Comparison of ENCODE assay signal across 18 cellular contexts in the genomic region with DNA sequence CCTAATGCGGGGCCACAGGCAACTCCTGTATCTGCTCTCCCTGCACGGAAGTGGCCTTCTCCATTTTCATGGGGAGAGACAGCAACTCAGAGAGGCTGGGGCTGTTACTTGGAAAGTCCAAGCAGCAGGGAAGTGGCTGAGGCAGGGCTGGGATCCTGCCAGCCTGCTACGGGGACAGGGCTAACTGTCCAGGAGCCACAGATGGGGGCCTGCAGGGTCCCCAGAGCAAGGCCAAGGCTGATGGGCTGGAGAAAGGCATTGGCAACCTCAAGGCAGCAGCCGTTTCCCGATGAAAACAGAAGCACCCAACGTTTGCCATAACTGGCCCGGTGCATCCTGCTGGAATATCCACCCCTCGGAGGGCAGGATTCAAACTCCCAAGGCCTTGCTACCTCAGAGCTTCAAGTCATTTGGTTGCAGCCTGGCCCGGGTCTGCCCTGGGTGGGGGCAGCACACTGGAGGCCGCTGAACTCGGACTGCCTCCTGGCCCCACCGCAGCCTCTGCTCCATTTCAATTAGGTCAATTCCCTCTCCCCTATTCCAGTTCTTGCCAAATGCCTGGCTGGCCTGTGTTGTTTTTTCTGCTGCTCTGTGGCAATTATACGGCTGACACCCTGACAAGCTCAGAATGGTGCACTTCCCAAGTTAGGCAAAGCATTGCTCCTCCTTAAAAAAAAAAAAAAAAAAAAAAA.
DNase-seq lines count a peak whose midpoint lies in the region; ATAC-seq and TF ChIP-seq lines count a peak whose summit lies in the region.
"Had no signal": no experiment of that assay in that cellular context is flagged by ENCODE, and none has a peak within 500 bp of the region (broad histone marks: within the 10 kb centered on the region; RNA-seq: fewer than 3 reads in every experiment).

No MANE protein-coding gene starts in this region.

- no peak overlapping the region for H3K4me3 ChIP-seq in Peyer's patch
- H3K4me3 ChIP-seq in gastrocnemius medialis: no peak overlapping the region
- H3K4me3 ChIP-seq in OCI-LY7 (ENCODE audit: low read depth, low read length, poor library complexity, severe bottlenecking): no peak overlapping the region
- H3K4me3 ChIP-seq: MG63, upper lobe of left lung had no signal

- TF ChIP-seq CTCF in Peyer's patch (IDR thresholded peaks at IDR 0.05): no peak
- TF ChIP-seq CTCF in gastrocnemius medialis (IDR thresholded peaks at IDR 0.05 in 4 of 5, conservative IDR thresholded peaks at IDR 0.05 in 1 of 5): no peak
- TF ChIP-seq CTCF in OCI-LY7 (conservative IDR thresholded peaks at IDR 0.05; ENCODE audit: low read length): no peak

- no TSS peak for BruUV-seq in OCI-LY7 (replicated peaks; lab: Mats Ljungman, UMichigan)

- DNase-seq in Peyer's patch (peak in 2 of 3 donors; percentile 34 to 45), cerebellum (ENCODE audit: low spot score) (peak; percentile 77), left kidney (ENCODE audit: low read depth, low spot score) (peak; percentile 59), gastrocnemius medialis (no peak), NCI-H1048 (lab: John Stamatoyannopoulos, UW) (no peak), OCI-LY7 (ENCODE audit: low spot score) (no peak)
- DNase-seq in stimulated activated CD4-positive, alpha-beta T cell treated with anti-CD3 and anti-CD28 coated beads, Interleukin-12 subunit alpha, Interleukin-12 subunit beta, amount 100 ng/mL, for 4 hours: no peak
- DNase-seq: activated CD4-positive, alpha-beta T cell treated with anti-CD3 and anti-CD28 coated beads, Interleukin-2, amount 50 U/mL, for 4 hours; activated T-cell treated with anti-CD3 and anti-CD28 coated beads, Interleukin-2, amount 50 U/mL, for 24 hours; DMS53; MG63; NCI-H2107; NCI-H774; stimulated activated naive B cell treated with anti-CD40 and anti-IgM and Interleukin-4, amounts not matched to agents 10 μg/mL and 1 μg/mL and 100 μg/mL, for 72 hours; SW 1271; upper lobe of left lung had no signal

- no peak overlapping the region for H3K4me2 ChIP-seq in OCI-LY7 (ENCODE audit: low read length)

- TF ChIP-seq POLR2A in Peyer's patch (IDR thresholded peaks at IDR 0.05) (no peak), gastrocnemius medialis (IDR thresholded peaks at IDR 0.05) (no peak)

- intact Hi-C loops in gastrocnemius medialis (cut with DNase I; ENCODE audit: low total_unique reads): no loop called here
- intact Hi-C loops in OCI-LY7 (cut with micrococcal nuclease; ENCODE audit: unreplicated experiment): no loop called here

- no peaks in the 10 kb centered on the region for H3K9me2 ChIP-seq in OCI-LY7 (ENCODE audit: insufficient read depth, low read length)

- H4K20me1 ChIP-seq in OCI-LY7 (ENCODE audit: insufficient read depth, low read length): no peaks in the 10 kb centered on the region

- CTCF ChIA-PET in OCI-LY7 (lab: Charles Lee; ENCODE audit: unreplicated experiment): no interaction called here

- no peaks in the 10 kb centered on the region for H3K79me2 ChIP-seq in OCI-LY7 (ENCODE audit: insufficient read depth, low read depth, low read length)

- H3K36me3 ChIP-seq in Peyer's patch: no peaks in the 10 kb centered on the region
- no peaks in the 10 kb centered on the region for H3K36me3 ChIP-seq in gastrocnemius medialis
- no peaks in the 10 kb centered on the region for H3K36me3 ChIP-seq in OCI-LY7 (ENCODE audit: insufficient read depth, low read length)
- H3K36me3 ChIP-seq: MG63, neutrophil, upper lobe of left lung had no signal

- POLR2A ChIA-PET in OCI-LY7 (lab: Charles Lee): interaction anchor here (0.7 kb wide), 1 partner anchor 76 kb away, joined by 4 read pairs; no protein-coding TSS in a partner anchor

- no peaks in the 10 kb centered on the region for H3K9me3 ChIP-seq in Peyer's patch
- no peaks in the 10 kb centered on the region for H3K9me3 ChIP-seq in gastrocnemius medialis
- H3K9me3 ChIP-seq in OCI-LY7 (ENCODE audit: low read length): no peaks in the 10 kb centered on the region
- H3K9me3 ChIP-seq: MG63, neutrophil, upper lobe of left lung had no signal

- in situ Hi-C loops in gastrocnemius medialis (cut with MboI; ENCODE audit: low sequenced_read_pairs in 4 of 4): loop anchor here in 2 of 4 donors (25.0 kb wide), 1 partner anchor 189 kb away; no protein-coding TSS in a partner anchor

- H3K27ac ChIP-seq in Peyer's patch (peak overlapping the region in 1 of 4 donors; percentile 19), gastrocnemius medialis (peak overlapping the region in 2 of 4 donors; percentile 38 to 49), OCI-LY7 (ENCODE audit: low read depth, low read length, poor library complexity, severe bottlenecking) (no peak overlapping the region)
- H3K27ac ChIP-seq: neutrophil had no signal

- H3K4me1 ChIP-seq in Peyer's patch: no peaks in the 10 kb centered on the region
- H3K4me1 ChIP-seq in gastrocnemius medialis: peaks cover 13 to 29% of the 10 kb centered on the region in 2 donors
- no peaks in the 10 kb centered on the region for H3K4me1 ChIP-seq in OCI-LY7 (ENCODE audit: insufficient read depth, low read length, poor library complexity, severe bottlenecking)

- H3K27me3 ChIP-seq in Peyer's patch: no peaks in the 10 kb centered on the region
- H3K27me3 ChIP-seq in gastrocnemius medialis: no peaks in the 10 kb centered on the region
- H3K27me3 ChIP-seq: MG63 had no signal

- H2AFZ ChIP-seq in OCI-LY7 (ENCODE audit: low read length): no peak overlapping the region

- peak; percentile 44 to 51 for ATAC-seq in gastrocnemius medialis
- no peak for ATAC-seq in GM18519 (IDR thresholded peaks at IDR 0.05; ENCODE audit: low FRiP score, unreplicated experiment)
- ATAC-seq: stimulated activated naive B cell treated with anti-CD40 and anti-IgM and Interleukin-4, amounts not matched to agents 10 μg/mL and 1 μg/mL and 100 μg/mL, for 72 hours had no signal

Comparison
In these comparisons a context has a peak if more than half of its experiments do, and no peak if none do; other contexts are left out.
1. DNase-seq: peak in Peyer's patch (2 of 3), cerebellum (single experiment) and left kidney (single experiment); none in gastrocnemius medialis (0 of 2), stimulated activated CD4-positive, alpha-beta T cell treated with anti-CD3 and anti-CD28 coated beads, Interleukin-12 subunit alpha, Interleukin-12 subunit beta, amount 100 ng/mL, for 4 hours (single experiment), NCI-H1048 (single experiment) and OCI-LY7 (single experiment).